ENCODE assay signal across 15 cellular contexts in the genomic region with DNA sequence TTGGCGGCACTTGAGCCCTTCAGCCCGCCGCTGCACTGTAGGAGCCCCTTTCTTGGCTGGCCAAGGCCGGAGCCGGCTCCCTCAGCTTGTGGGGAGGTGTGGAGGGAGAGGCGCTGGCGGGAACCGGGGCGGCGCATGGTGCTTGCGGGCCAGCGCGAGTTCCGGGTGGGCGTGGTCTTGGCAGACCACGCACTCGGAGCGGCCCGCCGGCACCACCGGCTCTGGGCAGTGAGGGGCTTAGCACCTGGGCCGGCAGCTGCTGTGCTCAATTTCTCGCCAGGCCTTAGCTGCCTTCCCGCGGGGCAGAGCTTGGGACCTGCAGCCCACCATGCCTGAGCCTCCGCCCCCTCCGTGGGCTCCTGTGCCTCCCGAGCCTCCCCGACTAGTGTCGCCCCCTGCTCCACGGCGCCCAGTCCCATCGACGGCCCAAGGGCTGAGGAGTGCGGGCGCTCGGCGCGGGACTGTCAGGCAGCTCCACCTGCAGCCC.
DNase-seq lines count a peak whose midpoint lies in the region; ATAC-seq and TF ChIP-seq lines count a peak whose summit lies in the region.
"Had no signal": no experiment of that assay in that cellular context is flagged by ENCODE, and none has a peak within 500 bp of the region (broad histone marks: within the 10 kb centered on the region; RNA-seq: fewer than 3 reads in every experiment).

No MANE protein-coding gene starts in this region.

- H3K4me1 ChIP-seq in psoas muscle (no peaks in the 10 kb centered on the region), SJCRH30 (no peaks in the 10 kb centered on the region), suprapubic skin (no peaks in the 10 kb centered on the region)

- H3K27me3 ChIP-seq in psoas muscle (ENCODE audit: insufficient read depth in 3 of 3, low read length in 2 of 3), result no peaks in the 10 kb centered on the region
- no peaks in the 10 kb centered on the region for H3K27me3 ChIP-seq in SJCRH30
- H3K27me3 ChIP-seq in suprapubic skin, result no peaks in the 10 kb centered on the region
- H3K27me3 ChIP-seq: BLaER1 treated with 17β-estradiol and CSF1 and Interleukin-3, amounts not matched to agents 10 nM and 100 nM had no signal

- TF ChIP-seq POLR2A in suprapubic skin (IDR thresholded peaks at IDR 0.05) (no peak), erythroblast (IDR thresholded peaks at IDR 0.05; ENCODE audit: low read length) (no peak)

- no peak for TF ChIP-seq CTCF in chondrocyte (IDR thresholded peaks at IDR 0.05)
- TF ChIP-seq CTCF in psoas muscle (IDR thresholded peaks at IDR 0.05), result no peak
- TF ChIP-seq CTCF in suprapubic skin (IDR thresholded peaks at IDR 0.05), result no peak

- no peak overlapping the region for H3K27ac Mint-ChIP-seq in chondrocyte (ENCODE audit: unreplicated experiment)
- H3K27ac Mint-ChIP-seq: CD4-positive, CD25-positive, alpha-beta regulatory T cell had no signal

- TF ChIP-seq EP300 in suprapubic skin (IDR thresholded peaks at IDR 0.05), result no peak

- H3K4me3 ChIP-seq in psoas muscle (no peak overlapping the region), SJCRH30 (no peak overlapping the region), suprapubic skin (no peak overlapping the region)
- H3K4me3 ChIP-seq: BLaER1 treated with 17β-estradiol and CSF1 and Interleukin-3, amounts not matched to agents 10 nM and 100 nM; GM12878; HAP-1 had no signal

- H3K36me3 ChIP-seq in psoas muscle (ENCODE audit: insufficient read depth in 1 of 2, low read depth in 1 of 2), result no peaks in the 10 kb centered on the region
- no peaks in the 10 kb centered on the region for H3K36me3 ChIP-seq in SJCRH30
- no peaks in the 10 kb centered on the region for H3K36me3 ChIP-seq in suprapubic skin
- H3K36me3 ChIP-seq: BLaER1 treated with 17β-estradiol and CSF1 and Interleukin-3, amounts not matched to agents 10 nM and 100 nM; HAP-1 had no signal

- DNase-seq in ELF-1 (ENCODE audit: low read depth, low spot score) (peak; percentile 14), NCI-H146 (lab: John Stamatoyannopoulos, UW) (peak; percentile 75), chondrocyte (ENCODE audit: low spot score) (peak; percentile 90), psoas muscle (peak; percentile 15 to 35), SJCRH30 (no peak), suprapubic skin (ENCODE audit: low spot score in 2 of 2) (no peak), erythroblast (lab: John Stamatoyannopoulos, UW) (no peak)
- no peak for DNase-seq in stimulated activated naive CD4-positive, alpha-beta T cell (lab: John Stamatoyannopoulos, UW)
- DNase-seq: ACHN; CD4-positive, CD25-positive, alpha-beta regulatory T cell; DMS53; GOT3 had no signal

- no peaks in the 10 kb centered on the region for H3K4me1 Mint-ChIP-seq in chondrocyte (ENCODE audit: low read depth)
- H3K4me1 Mint-ChIP-seq: CD4-positive, CD25-positive, alpha-beta regulatory T cell had no signal

- no peaks in the 10 kb centered on the region for H3K9me3 ChIP-seq in psoas muscle
- no peaks in the 10 kb centered on the region for H3K9me3 ChIP-seq in SJCRH30 (replicated peaks)
- no peaks in the 10 kb centered on the region for H3K9me3 ChIP-seq in suprapubic skin
- H3K9me3 ChIP-seq: HAP-1 had no signal

- no peaks in the 10 kb centered on the region for H3K27me3 Mint-ChIP-seq in chondrocyte (ENCODE audit: low read depth)
- H3K27me3 Mint-ChIP-seq: CD4-positive, CD25-positive, alpha-beta regulatory T cell had no signal

- 90 to 95% (median 93%) methylated on average over 30 to 39 of the region's 39 CpGs for WGBS in psoas muscle, 3 donors
- WGBS in suprapubic skin, result no CpG with 5 or more reads among the region's 39 CpGs

- ATAC-seq in psoas muscle, result no peak
- ATAC-seq: GM12878 had no signal

- intact Hi-C loops in psoas muscle (cut with DNase I), result no loop called here

- H3K36me3 Mint-ChIP-seq in chondrocyte (ENCODE audit: low read depth), result no peaks in the 10 kb centered on the region
- H3K36me3 Mint-ChIP-seq: CD4-positive, CD25-positive, alpha-beta regulatory T cell had no signal

- H3K9me3 Mint-ChIP-seq in chondrocyte (ENCODE audit: low read depth), result no peaks in the 10 kb centered on the region

- H3K4me3 Mint-ChIP-seq in chondrocyte (ENCODE audit: unreplicated experiment), result no peak overlapping the region
- H3K4me3 Mint-ChIP-seq: CD4-positive, CD25-positive, alpha-beta regulatory T cell had no signal

- H3K27ac ChIP-seq in psoas muscle, result no peak overlapping the region
- no peak overlapping the region for H3K27ac ChIP-seq in SJCRH30
- H3K27ac ChIP-seq in suprapubic skin, result no peak overlapping the region
- H3K27ac ChIP-seq: BLaER1 treated with 17β-estradiol and CSF1 and Interleukin-3, amounts not matched to agents 10 nM and 100 nM had no signal

Comparison
In these comparisons a context has a peak if more than half of its experiments do, and no peak if none do; other contexts are left out.
1. DNase-seq: peak in ELF-1 (single experiment), NCI-H146 (single experiment), chondrocyte (single experiment) and psoas muscle (2 of 2); none in SJCRH30 (0 of 2), suprapubic skin (0 of 2), erythroblast (0 of 2) and stimulated activated naive CD4-positive, alpha-beta T cell (0 of 6).